25 cellular contexts compared by ENCODE assay signal in genomic region chr22:47817380-47817779, GRCh38.
"Had no signal": no experiment of that assay in that cellular context is flagged by ENCODE, and none has a peak within 500 bp of the region (broad histone marks: within the 10 kb centered on the region; RNA-seq: fewer than 3 reads in every experiment).

No MANE protein-coding gene starts in this region.

- H3K9ac ChIP-seq: neural progenitor cell had no signal

- H3K27ac ChIP-seq: neural progenitor cell, pancreas, psoas muscle, right lobe of liver, sigmoid colon, thoracic aorta, thyroid gland, tibial nerve, upper lobe of right lung, uterus had no signal

- H3K4me1 ChIP-seq: neural progenitor cell, pancreas, psoas muscle, right lobe of liver, sigmoid colon, thyroid gland, tibial nerve, upper lobe of right lung, uterus had no signal

- ATAC-seq: naive thymus-derived CD4-positive, alpha-beta T cell; natural killer cell; pancreas; psoas muscle; right cardiac atrium; right lobe of liver; stimulated activated memory B cell treated with anti-CD40 and anti-IgM and Interleukin-4, amounts not matched to agents 10 μg/mL and 1 μg/mL and 100 μg/mL, for 72 hours; stimulated activated naive CD8-positive, alpha-beta T cell treated with anti-CD3 and anti-CD28 coated beads, Interleukin-15, amount 100 ng/mL, for 72 hours; stimulated activated naive CD8-positive, alpha-beta T cell treated with anti-CD3 and anti-CD28 coated beads, Interleukin-15, Interleukin-2, amounts not matched to agents 100 U/mL and 50 U/mL, for 24 hours; upper lobe of right lung had no signal

- H3K4me2 ChIP-seq: neural progenitor cell had no signal

- H3K27me3 ChIP-seq: neural progenitor cell, pancreas, right lobe of liver, thyroid gland, tibial nerve, upper lobe of right lung, uterus had no signal

- H2AFZ ChIP-seq: neural progenitor cell had no signal

- H3K36me3 ChIP-seq: neural progenitor cell, pancreas, right lobe of liver, sigmoid colon, thoracic aorta, thyroid gland, tibial nerve, upper lobe of right lung, uterus had no signal

- FAIRE-seq: pancreas, small intestine had no signal

- H3K4me3 ChIP-seq: neural progenitor cell, pancreas, psoas muscle, right lobe of liver, sigmoid colon, thoracic aorta, thyroid gland, tibial nerve, upper lobe of right lung, uterus had no signal

- H3K9me3 ChIP-seq: pancreas, right lobe of liver, thoracic aorta, thyroid gland, upper lobe of right lung, uterus had no signal

- DNase-seq: naive thymus-derived CD4-positive, alpha-beta T cell; natural killer cell; occipital lobe; pancreas; psoas muscle; right cardiac atrium; right lobe of liver; sigmoid colon; small intestine; stimulated activated CD4-positive, alpha-beta T cell treated with anti-CD3 and anti-CD28 coated beads, Interleukin-12 subunit alpha, Interleukin-12 subunit beta, amount 100 ng/mL, for 4 hours; stimulated activated CD4-positive, alpha-beta T cell treated with anti-CD3 and anti-CD28 coated beads, Interleukin-1b, Interleukin-23, amount 100 ng/mL, for 48 hours; stimulated activated CD4-positive, alpha-beta T cell treated with anti-CD3 and anti-CD28 coated beads, Interleukin-4, amount 100 ng/mL, for 1 hour; stimulated activated CD4-positive, alpha-beta T cell treated with anti-CD3 and anti-CD28 coated beads, Interleukin-4, amount 100 ng/mL, for 4 hours; stimulated activated CD8-positive, alpha-beta memory T cell treated with anti-CD3 and anti-CD28 coated beads, Interleukin-4, amount 100 ng/mL, for 48 hours; stimulated activated naive CD4-positive, alpha-beta T cell; stimulated activated naive CD8-positive, alpha-beta T cell treated with anti-CD3 and anti-CD28 coated beads, Interleukin-15, amount 100 ng/mL, for 72 hours; stimulated activated naive CD8-positive, alpha-beta T cell treated with anti-CD3 and anti-CD28 coated beads, Interleukin-15, Interleukin-2, amounts not matched to agents 100 U/mL and 50 U/mL, for 24 hours; thyroid gland; trophoblast cell; upper lobe of right lung; uterus had no signal
